17 cellular contexts compared by ENCODE assay signal in genomic region chr9:20320921-20321320, GRCh38.
DNase-seq lines count a peak whose midpoint lies in the region; ATAC-seq and TF ChIP-seq lines count a peak whose summit lies in the region.
"Had no signal": no experiment of that assay in that cellular context is flagged by ENCODE, and none has a peak within 500 bp of the region (broad histone marks: within the 10 kb centered on the region; RNA-seq: fewer than 3 reads in every experiment).

No MANE protein-coding gene starts in this region.

- H4K91ac ChIP-seq in neuronal stem cell (ENCODE audit: low read depth, low read length, poor library complexity): no peak overlapping the region

- no peak overlapping the region for H3K4ac ChIP-seq in neuronal stem cell (ENCODE audit: low read length)

- TF ChIP-seq CTCF in mammary epithelial cell (conservative IDR thresholded peaks at IDR 0.05 in 1 of 2, IDR thresholded peaks at IDR 0.05 in 1 of 2; ENCODE audit: extremely low read depth in 1 of 2, insufficient read depth in 1 of 2, low read depth in 1 of 2, low read length in 2 of 2) (no peak), prostate gland (IDR thresholded peaks at IDR 0.05) (no peak)

- H3K9ac ChIP-seq in mammary epithelial cell (ENCODE audit: insufficient read depth, low read length) (no peak overlapping the region), neuronal stem cell (ENCODE audit: low read depth, low read length, poor library complexity) (no peak overlapping the region)

- dilution Hi-C loops in mammary epithelial cell (cut with HindIII; ENCODE audit: low sequenced_read_pairs): no loop called here

- H2BK15ac ChIP-seq in neuronal stem cell (ENCODE audit: low read length): no peak overlapping the region

- WGBS in mammary epithelial cell (ENCODE audit: low coverage, missing lambda C conversion rate): 0% methylated on average over 2 of the region's 2 CpGs
- no CpG with 5 or more reads among the region's 2 CpGs for WGBS in neuronal stem cell (ENCODE audit: extremely low coverage in 2 of 2, insufficient read length in 2 of 2, insufficient replicate concordance in 1 of 2), 2 donors
- 53% methylated on average over 2 of the region's 2 CpGs for WGBS in prostate gland

- intact Hi-C loops in mammary epithelial cell (cut with micrococcal nuclease) (loop anchor here (2.0 kb wide), 1 partner anchor 34 kb away; no protein-coding TSS in a partner anchor), prostate gland (cut with DNase I) (no loop called here)

- no peak overlapping the region for H3K18ac ChIP-seq in neuronal stem cell (ENCODE audit: low read length)

- peaks cover 36% of the 10 kb centered on the region for H3K4me1 ChIP-seq in mammary epithelial cell (ENCODE audit: insufficient read depth, low read length)
- peaks cover 5 to 33% of the 10 kb centered on the region in 2 donors for H3K4me1 ChIP-seq in neuronal stem cell (ENCODE audit: control insufficient read depth in 2 of 2, insufficient read depth in 1 of 2, low read depth in 1 of 2, low read length in 2 of 2)
- no peaks in the 10 kb centered on the region for H3K4me1 ChIP-seq in prostate gland (replicated peaks)

- no peaks in the 10 kb centered on the region for H4K20me1 ChIP-seq in mammary epithelial cell (ENCODE audit: insufficient read depth, low read length)

- no peak overlapping the region for H2BK12ac ChIP-seq in neuronal stem cell (ENCODE audit: low read length)

- H2BK5ac ChIP-seq in neuronal stem cell (ENCODE audit: low read length): no peak overlapping the region

- BruUV-seq in mammary epithelial cell (replicated peaks; lab: Mats Ljungman, UMichigan): no TSS peak

- H3K9me3 ChIP-seq in mammary epithelial cell (replicated peaks; ENCODE audit: insufficient read depth, low read length) (no peaks in the 10 kb centered on the region), neuronal stem cell (replicated peaks in 1 of 2; ENCODE audit: control insufficient read depth in 2 of 2, insufficient read depth in 1 of 2, low read depth in 1 of 2, low read length in 2 of 2) (no peaks in the 10 kb centered on the region), prostate gland (no peaks in the 10 kb centered on the region)
- H3K9me3 ChIP-seq: HAP-1, mucosa of descending colon had no signal

- CTCF ChIA-PET in mammary epithelial cell (lab: Charles Lee; ENCODE audit: low non-redundant PET): interaction anchor here (0.7 kb wide), 2 partner anchors 301 to 374 kb away, joined by 4 read pairs; partner anchors contain the start of gene MLLT3

- no peaks in the 10 kb centered on the region for H3K27me3 ChIP-seq in mammary epithelial cell (ENCODE audit: insufficient read depth, low read length)
- H3K27me3 ChIP-seq in neuronal stem cell (ENCODE audit: control insufficient read depth in 3 of 3, insufficient read depth in 3 of 3, low read depth in 1 of 3, low read length in 3 of 3): no peaks in the 10 kb centered on the region
- H3K27me3 ChIP-seq in prostate gland (replicated peaks; ENCODE audit: insufficient read depth): no peaks in the 10 kb centered on the region

- no peak overlapping the region for H3K23ac ChIP-seq in neuronal stem cell (ENCODE audit: low read depth, low read length, poor library complexity)

- peak overlapping the region; percentile 74 for H3K27ac ChIP-seq in mammary epithelial cell (ENCODE audit: insufficient read depth, low read depth, low read length)
- H3K27ac ChIP-seq in neuronal stem cell (replicated peaks; ENCODE audit: low read length): no peak overlapping the region
- no peak overlapping the region for H3K27ac ChIP-seq in prostate gland

- H3K14ac ChIP-seq in neuronal stem cell (ENCODE audit: low read length): no peak overlapping the region

- DNase-seq in HPDE6-E6E7 (ENCODE audit: extremely low spot score): peak; percentile 20
- peak; percentile 8 for DNase-seq in NCI-H82 treated with DMSO at 0.1 percent for 48 hours (lab: John Stamatoyannopoulos, UW; ENCODE audit: unreplicated experiment)
- DNase-seq in mammary epithelial cell: peak; percentile 74
- DNase-seq in neuronal stem cell (ENCODE audit: low spot score): no peak
- DNase-seq in prostate gland (ENCODE audit: low spot score): no peak
- no peak for DNase-seq in nucleus accumbens (lab: John Stamatoyannopoulos, UW)
- DNase-seq: activated CD4-positive, alpha-beta T cell treated with anti-CD3 and anti-CD28 coated beads for 1 hour; activated effector memory CD4-positive, alpha-beta T cell treated with anti-CD3 and anti-CD28 coated beads, Interleukin-2, amount 50 U/mL, for 16 hours; islet precursor cell; mucosa of descending colon; NCI-H1417 treated with DMSO at 0.1 percent for 48 hours; NCI-H510A; PC-3; posterior cingulate gyrus; substantia nigra had no signal

- H4K8ac ChIP-seq in neuronal stem cell (ENCODE audit: low read depth, low read length): no peak overlapping the region

- H2AFZ ChIP-seq in mammary epithelial cell (ENCODE audit: low read depth, low read length): peak overlapping the region; percentile 83
- peak overlapping the region; percentile 27 for H2AFZ ChIP-seq in neuronal stem cell (ENCODE audit: low read length)

- no peak overlapping the region for H2BK120ac ChIP-seq in neuronal stem cell (ENCODE audit: low read depth, low read length)

- ATAC-seq in GM21619 (IDR thresholded peaks at IDR 0.05; ENCODE audit: unreplicated experiment): no peak
- ATAC-seq: PC-3 had no signal

- H3K36me3 ChIP-seq in mammary epithelial cell (ENCODE audit: insufficient read depth, low read length) (no peaks in the 10 kb centered on the region), neuronal stem cell (replicated peaks in 1 of 2; ENCODE audit: control insufficient read depth in 2 of 2, insufficient read depth in 2 of 2, low read length in 2 of 2) (no peaks in the 10 kb centered on the region), prostate gland (no peaks in the 10 kb centered on the region)
- H3K36me3 ChIP-seq: HAP-1 had no signal

- no peak overlapping the region for H2AK5ac ChIP-seq in neuronal stem cell (ENCODE audit: low read depth, low read length)

- TF ChIP-seq POLR2A in prostate gland (IDR thresholded peaks at IDR 0.05): no peak

- peak overlapping the region; percentile 62 for H3K4me2 ChIP-seq in mammary epithelial cell (ENCODE audit: insufficient read depth, low read depth, low read length)
- H3K4me2 ChIP-seq in neuronal stem cell (ENCODE audit: insufficient read depth, low read length, poor library complexity, severe bottlenecking): no peak overlapping the region

- in situ Hi-C loops in mammary epithelial cell (cut with MboI; ENCODE audit: low sequenced_read_pairs in 2 of 2): no loop called here

- H3K4me3 ChIP-seq in mammary epithelial cell (replicated peaks in 1 of 3; ENCODE audit: insufficient read depth in 1 of 3, low read depth in 2 of 3, low read length in 3 of 3): no peak overlapping the region
- no peak overlapping the region for H3K4me3 ChIP-seq in neuronal stem cell (ENCODE audit: low read length in 2 of 2)
- no peak overlapping the region for H3K4me3 ChIP-seq in prostate gland
- H3K4me3 ChIP-seq: HAP-1, mucosa of descending colon had no signal

- H3K79me2 ChIP-seq in mammary epithelial cell (ENCODE audit: insufficient read depth, low read length): no peaks in the 10 kb centered on the region

- H3K79me1 ChIP-seq in neuronal stem cell (ENCODE audit: low read depth, low read length): no peaks in the 10 kb centered on the region

Comparison
In these comparisons a context has a peak if more than half of its experiments do, and no peak if none do; other contexts are left out.
1. DNase-seq: peak in HPDE6-E6E7 (single experiment), NCI-H82 treated with DMSO at 0.1 percent for 48 hours (single experiment) and mammary epithelial cell (single experiment); none in neuronal stem cell (single experiment), prostate gland (single experiment) and nucleus accumbens (0 of 56).